In the genomic region with DNA sequence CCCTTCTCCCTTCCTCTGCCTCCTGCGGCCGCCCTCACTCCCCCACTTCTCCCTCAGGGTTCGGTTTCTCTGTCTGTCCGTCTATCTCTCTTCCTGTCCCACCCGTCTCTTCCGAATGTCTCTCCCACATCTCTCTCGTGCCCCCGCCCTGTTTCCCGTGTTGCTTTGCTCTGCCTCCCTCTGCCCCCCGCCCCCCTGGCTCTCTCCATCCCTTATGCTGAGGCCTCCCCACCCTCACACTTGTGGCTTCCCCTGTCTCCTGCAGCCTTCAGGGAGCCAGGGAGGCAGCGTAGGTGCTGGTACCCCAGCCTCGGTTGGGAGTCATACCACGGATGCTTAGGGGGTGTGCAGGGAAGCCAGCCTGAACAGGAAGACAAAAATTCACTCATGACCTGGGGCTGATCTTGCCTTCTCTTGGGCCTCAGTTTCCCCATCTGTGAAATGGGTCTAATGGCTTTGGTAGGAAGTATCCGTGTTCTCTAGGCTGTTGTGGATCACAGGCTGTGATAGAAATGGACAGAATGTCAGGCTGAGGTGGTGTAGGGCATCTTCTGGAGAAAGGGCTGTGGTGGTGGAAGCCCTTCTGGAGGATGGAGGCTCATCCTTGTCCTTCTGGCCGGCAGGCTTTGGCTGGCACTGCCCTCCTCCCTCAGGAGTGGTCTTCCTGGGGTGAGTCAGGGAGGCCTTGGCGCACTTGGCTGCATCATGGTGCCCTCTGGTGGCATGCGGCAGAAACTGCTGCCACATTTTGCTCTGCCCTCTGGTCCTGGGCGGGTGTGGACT, we compare ENCODE assay signal across 8 cellular contexts. TPM values are rescaled to one million over a fixed set of nuclear protein-coding genes. Genes with fewer than 3 reads are reported as not detected.
DNase-seq lines count a peak whose midpoint lies in the region; ATAC-seq and TF ChIP-seq lines count a peak whose summit lies in the region.

No MANE protein-coding gene starts in this region.

- H3K4me1 ChIP-seq in GM23338 (ENCODE audit: insufficient read depth) = no peaks in the 10 kb centered on the region

- H3K4me2 ChIP-seq in GM23338 = no peak overlapping the region

- no peak overlapping the region for H2AFZ ChIP-seq in GM23338

- no peak overlapping the region for H3K4me3 ChIP-seq in AG09309 (ENCODE audit: control insufficient read depth, low read depth, low read length)
- no peak overlapping the region for H3K4me3 ChIP-seq in GM23338

- POLR2A ChIA-PET in activated CD4-positive, alpha-beta T cell treated with anti-CD3 and anti-CD28 coated beads, Interleukin-2, amount 10 ng/mL, durations not matched to agents 7 days and 5 days (lab: Charles Lee) = no interaction called here

- TF ChIP-seq CTCF in AG09309 (IDR thresholded peaks at IDR 0.05; ENCODE audit: control insufficient read depth, insufficient read depth, low read depth, low read length, missing control alignments) = peak; percentile 95
- peak; percentile 79 to 100 for TF ChIP-seq CTCF in GM23338 (conservative IDR thresholded peaks at IDR 0.05; ENCODE audit: low read depth in 2 of 2)

- H3K4me1 Mint-ChIP-seq in GM23338 = peaks cover 11% of the 10 kb centered on the region
- no peaks in the 10 kb centered on the region for H3K4me1 Mint-ChIP-seq in activated CD4-positive, alpha-beta T cell treated with anti-CD3 and anti-CD28 coated beads, Interleukin-2, amount 10 ng/mL, durations not matched to agents 7 days and 5 days

- H3F3A ChIP-seq in GM23338 (replicated peaks; ENCODE audit: low read depth) = no peaks in the 10 kb centered on the region

- H3K27me3 Mint-ChIP-seq in GM23338 (ENCODE audit: insufficient read depth, low read depth, poor library complexity) = peaks cover 18% of the 10 kb centered on the region
- H3K27me3 Mint-ChIP-seq in activated CD4-positive, alpha-beta T cell treated with anti-CD3 and anti-CD28 coated beads, Interleukin-2, amount 10 ng/mL, durations not matched to agents 7 days and 5 days = no peaks in the 10 kb centered on the region

- H3K27ac ChIP-seq in GM23338 (ENCODE audit: low read depth) = no peak overlapping the region

- DNase-seq in AG09309 (ENCODE audit: low read depth) = peak; percentile 17
- DNase-seq in GM23338 (ENCODE audit: low spot score) = peak; percentile 88
- DNase-seq in NCI-H446 (lab: John Stamatoyannopoulos, UW) = peak; percentile 61 to 87
- DNase-seq in activated CD4-positive, alpha-beta T cell treated with anti-CD3 and anti-CD28 coated beads, Interleukin-2, amount 10 ng/mL, durations not matched to agents 7 days and 5 days = peak; percentile 60
- peak; percentile 41 to 76 for DNase-seq in dermis microvascular lymphatic vessel endothelial cell (ENCODE audit: low read depth in 2 of 2)
- peak; percentile 75 to 83 for DNase-seq in lung microvascular endothelial cell (ENCODE audit: low read depth in 2 of 2)
- DNase-seq in stimulated activated CD8-positive, alpha-beta memory T cell treated with anti-CD3 and anti-CD28 coated beads, Interleukin-15, amount 100 ng/mL, for 1 hour (ENCODE audit: low read depth) = peak; percentile 28

- H3K27ac Mint-ChIP-seq in GM23338 = peak overlapping the region; percentile 81
- H3K27ac Mint-ChIP-seq in activated CD4-positive, alpha-beta T cell treated with anti-CD3 and anti-CD28 coated beads, Interleukin-2, amount 10 ng/mL, durations not matched to agents 7 days and 5 days = no peak overlapping the region

- no peaks in the 10 kb centered on the region for H3K36me3 Mint-ChIP-seq in GM23338 (ENCODE audit: low read depth)
- H3K36me3 Mint-ChIP-seq in activated CD4-positive, alpha-beta T cell treated with anti-CD3 and anti-CD28 coated beads, Interleukin-2, amount 10 ng/mL, durations not matched to agents 7 days and 5 days (ENCODE audit: low read depth) = no peaks in the 10 kb centered on the region

- CTCF ChIA-PET in activated CD4-positive, alpha-beta T cell treated with anti-CD3 and anti-CD28 coated beads, Interleukin-2, amount 10 ng/mL, durations not matched to agents 7 days and 5 days (lab: Charles Lee) = no interaction called here

- H3K9me2 ChIP-seq in GM23338 (ENCODE audit: insufficient read depth) = no peaks in the 10 kb centered on the region

- no peaks in the 10 kb centered on the region for H3K79me2 ChIP-seq in GM23338 (replicated peaks; ENCODE audit: insufficient read depth)

- H3K9me3 Mint-ChIP-seq in GM23338 = no peaks in the 10 kb centered on the region; the same call in 2 of the 3 replicates
- no peaks in the 10 kb centered on the region for H3K9me3 Mint-ChIP-seq in activated CD4-positive, alpha-beta T cell treated with anti-CD3 and anti-CD28 coated beads, Interleukin-2, amount 10 ng/mL, durations not matched to agents 7 days and 5 days

- H3K27me3 ChIP-seq in GM23338 (ENCODE audit: insufficient read depth) = no peaks in the 10 kb centered on the region

- H4K20me1 ChIP-seq in GM23338 (replicated peaks; ENCODE audit: insufficient read depth) = no peaks in the 10 kb centered on the region; the same call in 1 of the 2 replicates

- ATAC-seq in GM23338 (peak; percentile 90), GM19463 (IDR thresholded peaks at IDR 0.05; ENCODE audit: unreplicated experiment) (no peak)

- H3K4me3 Mint-ChIP-seq in GM23338 = no peak overlapping the region
- no peak overlapping the region for H3K4me3 Mint-ChIP-seq in activated CD4-positive, alpha-beta T cell treated with anti-CD3 and anti-CD28 coated beads, Interleukin-2, amount 10 ng/mL, durations not matched to agents 7 days and 5 days

- H3K36me3 ChIP-seq in GM23338 (ENCODE audit: insufficient read depth) = no peaks in the 10 kb centered on the region

TF ChIP-seq in GM23338, 12 proteins besides CTCF, POLR2A, EP300 and RAD21 (continues in another document):
- TF ChIP-seq POLR2AphosphoS5 (IDR thresholded peaks at IDR 0.05; ENCODE audit: low read depth) (no peak), CREB1 (CRISPR knock-in tag; IDR thresholded peaks at IDR 0.05; ENCODE audit: low read depth) (no peak), NANOG (IDR thresholded peaks at IDR 0.05; ENCODE audit: borderline replicate concordance) (no peak), EZH2phosphoT487 (IDR thresholded peaks at IDR 0.05; ENCODE audit: unreplicated experiment) (no peak), ZNF331 (CRISPR knock-in tag; IDR thresholded peaks at IDR 0.05; ENCODE audit: low read depth) (no peak)
- TF ChIP-seq, protein P1, sequence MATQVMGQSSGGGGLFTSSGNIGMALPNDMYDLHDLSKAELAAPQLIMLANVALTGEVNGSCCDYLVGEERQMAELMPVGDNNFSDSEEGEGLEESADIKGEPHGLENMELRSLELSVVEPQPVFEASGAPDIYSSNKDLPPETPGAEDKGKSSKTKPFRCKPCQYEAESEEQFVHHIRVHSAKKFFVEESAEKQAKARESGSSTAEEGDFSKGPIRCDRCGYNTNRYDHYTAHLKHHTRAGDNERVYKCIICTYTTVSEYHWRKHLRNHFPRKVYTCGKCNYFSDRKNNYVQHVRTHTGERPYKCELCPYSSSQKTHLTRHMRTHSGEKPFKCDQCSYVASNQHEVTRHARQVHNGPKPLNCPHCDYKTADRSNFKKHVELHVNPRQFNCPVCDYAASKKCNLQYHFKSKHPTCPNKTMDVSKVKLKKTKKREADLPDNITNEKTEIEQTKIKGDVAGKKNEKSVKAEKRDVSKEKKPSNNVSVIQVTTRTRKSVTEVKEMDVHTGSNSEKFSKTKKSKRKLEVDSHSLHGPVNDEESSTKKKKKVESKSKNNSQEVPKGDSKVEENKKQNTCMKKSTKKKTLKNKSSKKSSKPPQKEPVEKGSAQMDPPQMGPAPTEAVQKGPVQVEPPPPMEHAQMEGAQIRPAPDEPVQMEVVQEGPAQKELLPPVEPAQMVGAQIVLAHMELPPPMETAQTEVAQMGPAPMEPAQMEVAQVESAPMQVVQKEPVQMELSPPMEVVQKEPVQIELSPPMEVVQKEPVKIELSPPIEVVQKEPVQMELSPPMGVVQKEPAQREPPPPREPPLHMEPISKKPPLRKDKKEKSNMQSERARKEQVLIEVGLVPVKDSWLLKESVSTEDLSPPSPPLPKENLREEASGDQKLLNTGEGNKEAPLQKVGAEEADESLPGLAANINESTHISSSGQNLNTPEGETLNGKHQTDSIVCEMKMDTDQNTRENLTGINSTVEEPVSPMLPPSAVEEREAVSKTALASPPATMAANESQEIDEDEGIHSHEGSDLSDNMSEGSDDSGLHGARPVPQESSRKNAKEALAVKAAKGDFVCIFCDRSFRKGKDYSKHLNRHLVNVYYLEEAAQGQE (IDR thresholded peaks at IDR 0.05; ENCODE audit: unreplicated experiment) = no peak
- TF ChIP-seq, protein P2, sequence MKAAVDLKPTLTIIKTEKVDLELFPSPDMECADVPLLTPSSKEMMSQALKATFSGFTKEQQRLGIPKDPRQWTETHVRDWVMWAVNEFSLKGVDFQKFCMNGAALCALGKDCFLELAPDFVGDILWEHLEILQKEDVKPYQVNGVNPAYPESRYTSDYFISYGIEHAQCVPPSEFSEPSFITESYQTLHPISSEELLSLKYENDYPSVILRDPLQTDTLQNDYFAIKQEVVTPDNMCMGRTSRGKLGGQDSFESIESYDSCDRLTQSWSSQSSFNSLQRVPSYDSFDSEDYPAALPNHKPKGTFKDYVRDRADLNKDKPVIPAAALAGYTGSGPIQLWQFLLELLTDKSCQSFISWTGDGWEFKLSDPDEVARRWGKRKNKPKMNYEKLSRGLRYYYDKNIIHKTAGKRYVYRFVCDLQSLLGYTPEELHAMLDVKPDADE (IDR thresholded peaks at IDR 0.05) = no peak

RNA-seq across cellular contexts. Expression of gene FOXO6, which starts 55.5 kb away (rescaled TPM):
- total RNA-seq in GM23338 (2014; rRNA removed; shearing (Covaris generic)) = 4.2 and 4.5 TPM in 2 replicates
- polyA plus RNA-seq in GM23338 (2016; fragmentation: Nextera tagmentation; extraction: Ambion mirVana) = 0.66 and 0.68 TPM in 2 replicates
- not detected for total RNA-seq in activated CD4-positive, alpha-beta T cell treated with anti-CD3 and anti-CD28 coated beads, Interleukin-2, amount 10 ng/mL, durations not matched to agents 7 days and 5 days
- total RNA-seq in dermis microvascular lymphatic vessel endothelial cell (under 0.01 TPM in 1 of 2 replicates, not detected in the other), lung microvascular endothelial cell (not detected in 2 replicates)

Comparison
In these comparisons a context has a peak if more than half of its experiments do, and no peak if none do; other contexts are left out.
1. DNase-seq: peak in every context shown above with its lines; median percentile 88 in GM23338; 79 in lung microvascular endothelial cell; 74 in NCI-H446; 60 in activated CD4-positive, alpha-beta T cell treated with anti-CD3 and anti-CD28 coated beads, Interleukin-2, amount 10 ng/mL, durations not matched to agents 7 days and 5 days; 58 in dermis microvascular lymphatic vessel endothelial cell; 28 in stimulated activated CD8-positive, alpha-beta memory T cell treated with anti-CD3 and anti-CD28 coated beads, Interleukin-15, amount 100 ng/mL, for 1 hour; 17 in AG09309.